ENCODE assay signal across 8 cellular contexts in genomic region chr15:39756806-39757522, GRCh38. TPM values are rescaled to one million over a fixed set of nuclear protein-coding genes. Genes with fewer than 3 reads are reported as not detected.
A peak's percentile ranks its signal among the peaks of the same experiment; 100 is the strongest.
DNase-seq lines count a peak whose midpoint lies in the region; FAIRE-seq and TF ChIP-seq lines count a peak whose summit lies in the region.

No MANE protein-coding gene starts in this region.

- TF ChIP-seq RAD21 in Ishikawa (IDR thresholded peaks at IDR 0.05; ENCODE audit: low read depth) = peak; percentile 76
- peak; percentile 79 for TF ChIP-seq RAD21 in neural cell (conservative IDR thresholded peaks at IDR 0.05)

- no peaks in the 10 kb centered on the region for H3K9me2 ChIP-seq in neural cell (ENCODE audit: insufficient read depth, low read length)

- TF ChIP-seq POLR2A in GM12891 (IDR thresholded peaks at IDR 0.05; ENCODE audit: low read depth, low read length) = no peak

- H3K4me3 Mint-ChIP-seq in activated naive CD8-positive, alpha-beta T cell treated with anti-CD3 and anti-CD28 coated beads for 36 hours = no peak overlapping the region

- no peaks in the 10 kb centered on the region for H3K9me3 ChIP-seq in neural cell (ENCODE audit: low read length)

- H3K9me3 Mint-ChIP-seq in activated naive CD8-positive, alpha-beta T cell treated with anti-CD3 and anti-CD28 coated beads for 36 hours = no peaks in the 10 kb centered on the region

- no peak overlapping the region for H3K4me2 ChIP-seq in neural cell (ENCODE audit: low read length)

- H3K36me3 Mint-ChIP-seq in activated naive CD8-positive, alpha-beta T cell treated with anti-CD3 and anti-CD28 coated beads for 36 hours = no peaks in the 10 kb centered on the region

- no peak for FAIRE-seq in GM12891 (lab: Jason Lieb, UNC)

- H3K79me2 ChIP-seq in neural cell (replicated peaks; ENCODE audit: insufficient read depth, low read length) = no peaks in the 10 kb centered on the region

- H3K36me3 ChIP-seq in neural cell (ENCODE audit: insufficient read depth, low read length) = no peaks in the 10 kb centered on the region

- H3K27me3 Mint-ChIP-seq in activated naive CD8-positive, alpha-beta T cell treated with anti-CD3 and anti-CD28 coated beads for 36 hours = peaks cover 8% of the 10 kb centered on the region

- no peak overlapping the region for H3K9ac ChIP-seq in neural cell (ENCODE audit: low read length)

- H3K4me3 ChIP-seq in neural cell (ENCODE audit: low read length) = no peak overlapping the region

- no peak overlapping the region for H2AFZ ChIP-seq in neural cell (ENCODE audit: low read depth, low read length)

- H3K4me1 Mint-ChIP-seq in activated naive CD8-positive, alpha-beta T cell treated with anti-CD3 and anti-CD28 coated beads for 36 hours = no peaks in the 10 kb centered on the region

- peak; percentile 79 for TF ChIP-seq CTCF in neural cell (IDR thresholded peaks at IDR 0.05; ENCODE audit: poor library complexity, severe bottlenecking)

- no peak for TF ChIP-seq EP300 in Ishikawa (IDR thresholded peaks at IDR 0.05; ENCODE audit: borderline replicate concordance)
- TF ChIP-seq EP300 in neural cell (conservative IDR thresholded peaks at IDR 0.05; ENCODE audit: poor library complexity, severe bottlenecking) = no peak

- peak; percentile 77 for DNase-seq in DMS53 (lab: John Stamatoyannopoulos, UW)
- DNase-seq in OCI-M1 (lab: John Stamatoyannopoulos, UW) = peak; percentile 87
- DNase-seq in dermis microvascular lymphatic vessel endothelial cell (ENCODE audit: low read depth in 2 of 2) = peak; percentile 74 to 81
- DNase-seq in GM12891 (ENCODE audit: insufficient read length, low spot score) = no peak
- no peak for DNase-seq in activated naive CD8-positive, alpha-beta T cell treated with anti-CD3 and anti-CD28 coated beads for 36 hours
- DNase-seq in germinal center (ENCODE audit: low spot score) = no peak

- no peak overlapping the region for H3K27ac ChIP-seq in neural cell (ENCODE audit: low read length)

- H3F3A ChIP-seq in neural cell (ENCODE audit: insufficient read depth, low read length, poor library complexity, severe bottlenecking) = no peaks in the 10 kb centered on the region

- no peaks in the 10 kb centered on the region for H4K20me1 ChIP-seq in neural cell (ENCODE audit: insufficient read depth)

- no peaks in the 10 kb centered on the region for H3K27me3 ChIP-seq in neural cell (ENCODE audit: insufficient read depth, low read depth, low read length)

- H3K27ac Mint-ChIP-seq in activated naive CD8-positive, alpha-beta T cell treated with anti-CD3 and anti-CD28 coated beads for 36 hours = no peak overlapping the region

TF ChIP-seq in Ishikawa, 13 proteins besides CTCF, POLR2A, EP300 and RAD21:
- TF ChIP-seq USF1 (IDR thresholded peaks at IDR 0.05) (peak; percentile 46), MAX (IDR thresholded peaks at IDR 0.05) (no peak)

TF ChIP-seq in neural cell, 6 proteins besides CTCF, POLR2A, EP300 and RAD21:
- TF ChIP-seq EZH2 (IDR thresholded peaks at IDR 0.05; ENCODE audit: borderline replicate concordance, insufficient read depth, low read length, poor library complexity, severe bottlenecking) (no peak), POLR2AphosphoS5 (IDR thresholded peaks at IDR 0.05) (no peak), MXI1 (conservative IDR thresholded peaks at IDR 0.05; ENCODE audit: poor library complexity, severe bottlenecking) (no peak), SMC3 (conservative IDR thresholded peaks at IDR 0.05; ENCODE audit: poor library complexity) (peak; percentile 86), REST (IDR thresholded peaks at IDR 0.05; ENCODE audit: borderline replicate concordance) (no peak), TAF1 (IDR thresholded peaks at IDR 0.05; ENCODE audit: low read depth) (no peak)

TF ChIP-seq in GM12891, 5 proteins besides CTCF, POLR2A, EP300 and RAD21:
- TF ChIP-seq PAX5 (IDR thresholded peaks at IDR 0.05; ENCODE audit: insufficient read depth, low read length, severe bottlenecking) = no peak
- no peak for TF ChIP-seq POU2F2 (IDR thresholded peaks at IDR 0.05; ENCODE audit: low read depth, low read length)
- no peak for TF ChIP-seq SPI1 (IDR thresholded peaks at IDR 0.05; ENCODE audit: low read depth, low read length)
- TF ChIP-seq POLR2AphosphoS5 (IDR thresholded peaks at IDR 0.05; ENCODE audit: low read depth, low read length) = no peak
- no peak for TF ChIP-seq TAF1 (IDR thresholded peaks at IDR 0.05; ENCODE audit: low read depth, low read length)

RNA-seq across cellular contexts. Expression of gene FSIP1, which starts 25.7 kb away (rescaled TPM):
- 0.25 and 0.51 TPM in 2 replicates for total RNA-seq in dermis microvascular lymphatic vessel endothelial cell
- polyA plus RNA-seq in neural cell = 3.8 and 4.1 TPM in 2 replicates
- 11.7 and 16.9 TPM in 2 replicates for polyA minus RNA-seq in neural cell
- polyA plus RNA-seq in GM12891 (2012; ENCODE audit: low read depth, missing spikeins) = 0.08 TPM
- total RNA-seq in activated naive CD8-positive, alpha-beta T cell treated with anti-CD3 and anti-CD28 coated beads for 36 hours = under 1 TPM; 0.62 to 0.74 TPM

Comparison
In these comparisons a context has a peak if more than half of its experiments do, and no peak if none do; other contexts are left out.
1. DNase-seq: peak in DMS53 (single experiment), OCI-M1 (single experiment) and dermis microvascular lymphatic vessel endothelial cell (2 of 2); none in GM12891 (single experiment), activated naive CD8-positive, alpha-beta T cell treated with anti-CD3 and anti-CD28 coated beads for 36 hours (single experiment) and germinal center (single experiment).